Comparison of ENCODE assay signal across 10 cellular contexts in the genomic region with DNA sequence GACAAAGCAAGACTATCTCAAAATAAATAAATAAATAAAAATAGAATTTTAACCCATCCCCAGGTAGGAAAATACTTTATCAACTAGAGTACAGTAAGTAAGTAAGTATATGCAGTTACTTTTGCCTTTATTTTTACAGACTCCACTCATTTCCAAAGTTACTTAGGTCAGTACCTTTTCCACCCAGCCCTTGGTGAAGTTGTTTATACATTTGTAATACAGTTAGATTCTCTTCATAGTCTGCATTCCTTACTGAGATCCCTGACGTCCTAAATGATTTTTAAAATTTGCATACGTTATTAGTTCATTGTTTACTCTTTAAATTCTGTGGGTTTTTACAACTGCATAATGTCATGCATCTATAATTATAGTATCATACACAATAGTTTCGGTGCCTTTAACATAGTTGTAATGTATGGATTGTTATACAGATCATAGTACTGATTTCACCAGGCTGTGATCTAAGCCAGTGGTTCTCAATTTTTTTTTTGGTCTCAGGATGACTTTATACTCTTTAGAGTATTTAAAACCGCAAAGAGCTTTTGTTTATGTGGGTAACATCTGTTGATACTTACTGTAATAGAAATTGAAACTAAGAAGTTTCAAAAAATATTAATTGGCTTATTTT. TPM values are rescaled to one million over a fixed set of nuclear protein-coding genes. Genes with fewer than 3 reads are reported as not detected.
A peak's percentile ranks its signal among the peaks of the same experiment; 100 is the strongest.
DNase-seq lines count a peak whose midpoint lies in the region; ATAC-seq, FAIRE-seq and TF ChIP-seq lines count a peak whose summit lies in the region.
"Had no signal": no experiment of that assay in that cellular context is flagged by ENCODE, and none has a peak within 500 bp of the region (broad histone marks: within the 10 kb centered on the region; RNA-seq: fewer than 3 reads in every experiment).

No MANE protein-coding gene starts in this region.

- H3K4me1 Mint-ChIP-seq in activated CD4-positive, alpha-beta T cell treated with anti-CD3 and anti-CD28 coated beads, Interleukin-2, amount 10 ng/mL, durations not matched to agents 24 days and 14 days = peaks cover 24% of the 10 kb centered on the region
- H3K4me1 Mint-ChIP-seq in T-cell (peaks cover 46 to 53% (median 47%) of the 10 kb centered on the region in 3 donors), H9 (no peaks in the 10 kb centered on the region)

- CTCF ChIA-PET in T-cell (lab: Charles Lee) = interaction anchor here in 1 of 2 donors (0.9 to 1.2 kb wide), 2 partner anchors 10 to 41 kb away, joined by 3 to 4 read pairs; partner anchors contain the start of genes CAB39L, PHF11 and SETDB2

- no peak overlapping the region for H3K14ac ChIP-seq in H9 (ENCODE audit: insufficient read depth, low read length)

- H3K27me3 ChIP-seq in spleen (replicated peaks in 1 of 7) (no peaks in the 10 kb centered on the region), H9 (ENCODE audit: insufficient read depth, low read length) (no peaks in the 10 kb centered on the region)
- H3K27me3 ChIP-seq: brain microvascular endothelial cell had no signal

- TF ChIP-seq POLR2A in spleen (IDR thresholded peaks at IDR 0.05) = no peak

- H4K91ac ChIP-seq in H9 (ENCODE audit: insufficient read length, low read depth, low read length) = no peak overlapping the region

- no peak overlapping the region for H3K23ac ChIP-seq in H9 (ENCODE audit: insufficient read length, low read depth, low read length)

- no peak overlapping the region for H4K5ac ChIP-seq in H9 (ENCODE audit: insufficient read length, low read depth, low read length)

- no peak overlapping the region for H3K18ac ChIP-seq in H9 (ENCODE audit: insufficient read length, low read depth, low read length)

- no peak overlapping the region for H2BK12ac ChIP-seq in H9 (ENCODE audit: insufficient read length, low read depth, low read length)

- no peaks in the 10 kb centered on the region for H3K79me2 ChIP-seq in H9 (ENCODE audit: insufficient read depth, low read length)

- H3K79me1 ChIP-seq in H9 (ENCODE audit: insufficient read depth, low read depth, low read length, poor library complexity, severe bottlenecking) = no peaks in the 10 kb centered on the region

- peak overlapping the region; percentile 43 for H3K4me3 Mint-ChIP-seq in activated CD4-positive, alpha-beta T cell treated with anti-CD3 and anti-CD28 coated beads, Interleukin-2, amount 10 ng/mL, durations not matched to agents 24 days and 14 days
- H3K4me3 Mint-ChIP-seq in T-cell (peak overlapping the region; percentile 40 to 66 (median 50)), H9 (no peak overlapping the region)

- H3K4me1 ChIP-seq in spleen (peaks cover 3 to 41% (median 17%) of the 10 kb centered on the region in 6 donors), H9 (ENCODE audit: insufficient read depth, low read length) (no peaks in the 10 kb centered on the region)

- H3K27ac ChIP-seq in spleen (peak overlapping the region in 7 of 8 donors; percentile 6 to 55 (median 42)), H9 (ENCODE audit: insufficient read length, low read depth, low read length) (no peak overlapping the region)
- H3K27ac ChIP-seq: brain microvascular endothelial cell had no signal

- H2AK5ac ChIP-seq in H9 (ENCODE audit: insufficient read length, low read length) = no peak overlapping the region

- no peak overlapping the region for H4K8ac ChIP-seq in H9 (replicated peaks; ENCODE audit: insufficient read length, low read depth, low read length)

- peaks cover 36% of the 10 kb centered on the region for H3K36me3 Mint-ChIP-seq in activated CD4-positive, alpha-beta T cell treated with anti-CD3 and anti-CD28 coated beads, Interleukin-2, amount 10 ng/mL, durations not matched to agents 24 days and 14 days (ENCODE audit: low read depth)
- H3K36me3 Mint-ChIP-seq in T-cell (peaks cover 36% of the 10 kb centered on the region), H9 (ENCODE audit: insufficient read depth in 1 of 3, low read depth in 3 of 3) (no peaks in the 10 kb centered on the region)

- no peak overlapping the region for H3T11ph ChIP-seq in H9 (ENCODE audit: low read length)

- no peaks in the 10 kb centered on the region for H3K9me3 ChIP-seq in spleen
- H3K9me3 ChIP-seq in H9 (ENCODE audit: control insufficient read depth, low read depth, low read length) = no peaks in the 10 kb centered on the region

- H3K36me3 ChIP-seq in spleen = peaks cover 0 to 24% (median 0%) of the 10 kb centered on the region in 6 donors
- H3K36me3 ChIP-seq: brain microvascular endothelial cell had no signal

- intact Hi-C loops in activated CD4-positive, alpha-beta T cell treated with anti-CD3 and anti-CD28 coated beads, Interleukin-2, amount 10 ng/mL, durations not matched to agents 24 days and 14 days (cut with micrococcal nuclease) = loop anchor here (1.0 kb wide), 1 partner anchor 10 kb away; the partner anchor contains the start of genes CAB39L and SETDB2
- intact Hi-C loops in spleen (cut with DNase I; ENCODE audit: low total_unique reads) = no loop called here

- H2BK5ac ChIP-seq in H9 (ENCODE audit: insufficient read length, low read length) = no peak overlapping the region

- no peak overlapping the region for H2BK20ac ChIP-seq in H9 (ENCODE audit: low read depth, low read length, poor library complexity, severe bottlenecking)

- no peaks in the 10 kb centered on the region for H4K20me1 ChIP-seq in H9 (ENCODE audit: control insufficient read depth, insufficient read depth, insufficient read length)

- peak; percentile 96 for ATAC-seq in HG02852 (IDR thresholded peaks at IDR 0.05; ENCODE audit: unreplicated experiment)
- peak in 3 of 4 experiments; percentile 45 to 78 (median 58) for ATAC-seq in T-cell (replicated peaks in 1 of 4)

- POLR2A ChIA-PET in T-cell (lab: Charles Lee) = interaction anchor here (0.7 to 1.2 kb wide), 2 partner anchors 9 to 123 kb away, joined by 3 read pairs; no protein-coding TSS in a partner anchor

- no peak overlapping the region for H3K56ac ChIP-seq in H9 (ENCODE audit: insufficient read length, low read depth, low read length)

- H2AFZ ChIP-seq in H9 (ENCODE audit: low read length) = no peak overlapping the region

- H3K23me2 ChIP-seq in H9 (ENCODE audit: insufficient read length, low read depth, low read length, poor library complexity, severe bottlenecking) = no peaks in the 10 kb centered on the region

- H3K9me3 Mint-ChIP-seq in activated CD4-positive, alpha-beta T cell treated with anti-CD3 and anti-CD28 coated beads, Interleukin-2, amount 10 ng/mL, durations not matched to agents 24 days and 14 days = no peaks in the 10 kb centered on the region
- H3K9me3 Mint-ChIP-seq in T-cell (no peaks in the 10 kb centered on the region), H9 (no peaks in the 10 kb centered on the region)

- no peak overlapping the region for H3K4me2 ChIP-seq in H9 (ENCODE audit: insufficient read depth, insufficient read length, low read length)

- no peak overlapping the region for H3K4ac ChIP-seq in H9 (ENCODE audit: low read depth, low read length)

- no peak overlapping the region for H3K9ac ChIP-seq in H9 (ENCODE audit: extremely low read depth, insufficient read length, low read length)

- no peak overlapping the region for H2BK120ac ChIP-seq in H9 (ENCODE audit: low read depth, low read length, poor library complexity, severe bottlenecking)

- H3K4me3 ChIP-seq in spleen = no peak overlapping the region

- H2BK15ac ChIP-seq in H9 (ENCODE audit: low read depth, low read length) = no peak overlapping the region

- H3K27ac Mint-ChIP-seq in activated CD4-positive, alpha-beta T cell treated with anti-CD3 and anti-CD28 coated beads, Interleukin-2, amount 10 ng/mL, durations not matched to agents 24 days and 14 days = peak overlapping the region; percentile 52
- H3K27ac Mint-ChIP-seq in T-cell = peak overlapping the region; percentile 80 to 84
- no peak overlapping the region for H3K27ac Mint-ChIP-seq in H9

- FAIRE-seq in RCC 7860 (lab: Jason Lieb, UNC) = no peak

- 42 to 65% (median 60%) methylated on average over 4 of the region's 4 CpGs for WGBS in spleen, 5 donors
- WGBS in H9 (ENCODE audit: extremely low coverage, insufficient read length, low lambda C conversion rate) = no CpG with 5 or more reads among the region's 4 CpGs

- no peaks in the 10 kb centered on the region for H3K27me3 Mint-ChIP-seq in activated CD4-positive, alpha-beta T cell treated with anti-CD3 and anti-CD28 coated beads, Interleukin-2, amount 10 ng/mL, durations not matched to agents 24 days and 14 days
- no peaks in the 10 kb centered on the region for H3K27me3 Mint-ChIP-seq in T-cell
- no peaks in the 10 kb centered on the region for H3K27me3 Mint-ChIP-seq in H9 (ENCODE audit: low read depth)

- TF ChIP-seq CTCF in spleen (IDR thresholded peaks at IDR 0.05 in 8 of 11, conservative IDR thresholded peaks at IDR 0.05 in 3 of 11) (no peak), H9 (conservative IDR thresholded peaks at IDR 0.05) (no peak)

- DNase-seq in activated CD4-positive, alpha-beta T cell treated with anti-CD3 and anti-CD28 coated beads, Interleukin-2, amount 10 ng/mL, durations not matched to agents 24 days and 14 days = no peak
- DNase-seq in activated CD4-positive, alpha-beta T cell treated with anti-CD3 and anti-CD28 coated beads, Interleukin-2, amount 50 U/mL, for 48 hours = no peak
- DNase-seq in T-cell (no peak), spleen (no peak), RCC 7860 (ENCODE audit: low spot score) (no peak), A172 (ENCODE audit: low spot score) (no peak), H9 (no peak)
- DNase-seq: brain microvascular endothelial cell had no signal

RNA-seq across cellular contexts. Expression of gene SETDB2, which starts 10.4 kb away (rescaled TPM):
- total RNA-seq in activated CD4-positive, alpha-beta T cell treated with anti-CD3 and anti-CD28 coated beads, Interleukin-2, amount 10 ng/mL, durations not matched to agents 24 days and 14 days = 13.4 and 14.5 TPM in 2 replicates
- total RNA-seq in T-cell = 10 to 100 TPM; 20.0 to 22.2 (median 21.1) TPM
- 10 to 100 TPM; 18.7 to 26.7 (median 21.9) TPM for total RNA-seq in spleen
- polyA plus RNA-seq in spleen = 1 to 10 TPM; 5.4 to 6.4 (median 6.1) TPM
- 5.3 and 8.7 TPM in 2 replicates for total RNA-seq in A172 (2014; rRNA removed; shearing (Covaris generic))
- 4.9 and 5.7 TPM in 2 replicates for total RNA-seq in H9 (2021)

RNA-seq across cellular contexts. Expression of gene CAB39L, which starts 10.6 kb away (rescaled TPM):
- total RNA-seq in activated CD4-positive, alpha-beta T cell treated with anti-CD3 and anti-CD28 coated beads, Interleukin-2, amount 10 ng/mL, durations not matched to agents 24 days and 14 days = 5.7 and 6.8 TPM in 2 replicates
- total RNA-seq in T-cell (1 to 10 TPM; 3.4 to 5.9 (median 5.0) TPM), spleen (1 to 10 TPM; 5.0 to 7.5 (median 6.2) TPM), H9 (2021) (5.4 and 6.0 TPM in 2 replicates)
- polyA plus RNA-seq in spleen = 1 to 10 TPM; 1.6 to 3.2 (median 2.0) TPM
- 6.3 and 17.5 TPM in 2 replicates for total RNA-seq in A172 (2014; rRNA removed; shearing (Covaris generic))

RNA-seq across cellular contexts. Expression of gene PHF11, which starts 41.3 kb away (rescaled TPM):
- total RNA-seq in activated CD4-positive, alpha-beta T cell treated with anti-CD3 and anti-CD28 coated beads, Interleukin-2, amount 10 ng/mL, durations not matched to agents 24 days and 14 days = 56.8 and 60.8 TPM in 2 replicates
- total RNA-seq in T-cell (100 to 1,000 TPM in 3 of 5 donors, 10 to 100 TPM in 2; 94.0 to 119 (median 113) TPM), spleen (10 to 100 TPM; 50.5 to 78.6 (median 67.0) TPM), H9 (2021) (11.5 and 13.5 TPM in 2 replicates)
- 100 to 1,000 TPM in 1 of 3 donors, 10 to 100 TPM in 2; 85.9 to 117 (median 85.9) TPM for polyA plus RNA-seq in spleen
- total RNA-seq in A172 (2014; rRNA removed; shearing (Covaris generic)) = 20.9 and 21.8 TPM in 2 replicates
- polyA plus RNA-seq: neural cell had no signal

Comparison
In these comparisons a context has a peak if more than half of its experiments do, and no peak if none do; other contexts are left out.
1. H3K27ac Mint-ChIP-seq: peak in activated CD4-positive, alpha-beta T cell treated with anti-CD3 and anti-CD28 coated beads, Interleukin-2, amount 10 ng/mL, durations not matched to agents 24 days and 14 days (single experiment) and T-cell (2 of 2); none in H9 (0 of 3).
2. H3K4me3 Mint-ChIP-seq: peak in activated CD4-positive, alpha-beta T cell treated with anti-CD3 and anti-CD28 coated beads, Interleukin-2, amount 10 ng/mL, durations not matched to agents 24 days and 14 days (single experiment) and T-cell (3 of 3); none in H9 (0 of 2).